Comparison of ENCODE assay signal across 23 cellular contexts in the genomic region with DNA sequence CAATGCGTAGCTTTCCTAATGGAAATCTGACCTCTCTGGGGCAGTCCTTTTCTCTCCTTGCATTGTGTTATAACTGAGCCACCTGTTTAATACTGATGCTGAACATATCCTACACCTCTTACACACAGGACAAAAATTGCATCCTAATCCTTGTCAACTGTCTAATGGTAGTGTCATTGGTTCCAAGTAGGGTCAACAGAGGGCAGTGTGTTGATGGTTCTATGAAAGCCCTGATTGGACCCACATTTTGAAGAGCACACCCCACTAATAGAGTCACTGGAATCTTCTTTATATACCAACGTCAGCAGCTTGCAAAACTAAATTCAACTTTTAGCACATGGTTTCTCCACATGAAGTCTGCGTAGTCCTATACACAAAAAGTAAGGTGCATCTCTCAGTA.
DNase-seq lines count a peak whose midpoint lies in the region; ATAC-seq and TF ChIP-seq lines count a peak whose summit lies in the region.
"Had no signal": no experiment of that assay in that cellular context is flagged by ENCODE, and none has a peak within 500 bp of the region (broad histone marks: within the 10 kb centered on the region; RNA-seq: fewer than 3 reads in every experiment).

No MANE protein-coding gene starts in this region.

- H2AK5ac ChIP-seq in mesenchymal stem cell (ENCODE audit: low read length, severe bottlenecking): no peak overlapping the region

- no peak overlapping the region for H3K27ac Mint-ChIP-seq in HFFc6
- H3K27ac Mint-ChIP-seq: activated naive CD4-positive, alpha-beta T cell treated with anti-CD3 and anti-CD28 coated beads, Interleukin-2, amount 10 ng/mL, durations not matched to agents 7 days and 5 days; CD8-positive, alpha-beta T cell; IgD-negative memory B cell had no signal

- no peak overlapping the region for H3K14ac ChIP-seq in mesenchymal stem cell (ENCODE audit: low read length in 2 of 2)

- H3K4me1 ChIP-seq in foreskin keratinocyte: peaks cover 4% of the 10 kb centered on the region
- H3K4me1 ChIP-seq in mesenchymal stem cell (ENCODE audit: control insufficient read depth, insufficient read depth, low read depth, low read length): no peaks in the 10 kb centered on the region
- H3K4me1 ChIP-seq: gastrocnemius medialis had no signal

- no peak overlapping the region for H2AFZ ChIP-seq in mesenchymal stem cell (ENCODE audit: low read depth, low read length)

- WGBS in mesenchymal stem cell: 94% methylated on average over 2 of the region's 3 CpGs

- no peak overlapping the region for H2BK15ac ChIP-seq in mesenchymal stem cell (ENCODE audit: low read depth, poor library complexity, severe bottlenecking)

- TF ChIP-seq CTCF in C4-2B (conservative IDR thresholded peaks at IDR 0.05): peak; percentile 33
- TF ChIP-seq CTCF in HFFc6 (IDR thresholded peaks at IDR 0.05): peak; percentile 38
- peak; percentile 37 for TF ChIP-seq CTCF in foreskin keratinocyte (conservative IDR thresholded peaks at IDR 0.05)

- no peak overlapping the region for H3K9ac ChIP-seq in mesenchymal stem cell (ENCODE audit: low read length)

- H2BK120ac ChIP-seq in mesenchymal stem cell (ENCODE audit: low read depth, low read length): no peak overlapping the region

- no peak overlapping the region for H3K18ac ChIP-seq in mesenchymal stem cell (ENCODE audit: low read depth in 1 of 2, low read length in 2 of 2)

- no peak overlapping the region for H2BK5ac ChIP-seq in mesenchymal stem cell (ENCODE audit: low read depth, low read length, poor library complexity, severe bottlenecking)

- no peaks in the 10 kb centered on the region for H3K9me3 ChIP-seq in mesenchymal stem cell (ENCODE audit: control insufficient read depth, low read length)
- H3K9me3 ChIP-seq: gastrocnemius medialis, SJCRH30 had no signal

- no peaks in the 10 kb centered on the region for H3K36me3 ChIP-seq in mesenchymal stem cell (ENCODE audit: control insufficient read depth in 1 of 2, insufficient read depth in 2 of 2, low read depth in 1 of 2, low read length in 2 of 2)
- H3K36me3 ChIP-seq: gastrocnemius medialis, SJCRH30 had no signal

- peaks cover 2% of the 10 kb centered on the region; the same call in 1 of the 2 replicates for H3K27me3 Mint-ChIP-seq in HFFc6 (ENCODE audit: insufficient read depth)
- H3K27me3 Mint-ChIP-seq: activated naive CD4-positive, alpha-beta T cell treated with anti-CD3 and anti-CD28 coated beads, Interleukin-2, amount 10 ng/mL, durations not matched to agents 7 days and 5 days; IgD-negative memory B cell had no signal

- H3K4ac ChIP-seq in mesenchymal stem cell (ENCODE audit: low read depth in 1 of 2, low read length in 2 of 2): no peak overlapping the region

- H4K91ac ChIP-seq in mesenchymal stem cell (ENCODE audit: low read length): no peak overlapping the region

- H3K27ac ChIP-seq in C4-2B (no peak overlapping the region), foreskin keratinocyte (no peak overlapping the region), mesenchymal stem cell (ENCODE audit: low read length, poor library complexity, severe bottlenecking) (no peak overlapping the region)
- H3K27ac ChIP-seq: gastrocnemius medialis, SJCRH30 had no signal

- H3K4me3 ChIP-seq in mesenchymal stem cell (ENCODE audit: insufficient read depth in 1 of 2, low read depth in 1 of 2, low read length in 2 of 2): no peak overlapping the region
- H3K4me3 ChIP-seq: gastrocnemius medialis, lung, SJCRH30 had no signal

- ATAC-seq in foreskin keratinocyte (no peak), HG03135 (IDR thresholded peaks at IDR 0.05; ENCODE audit: unreplicated experiment) (no peak)
- ATAC-seq: CD8-positive, alpha-beta T cell; gastrocnemius medialis had no signal

- H3K27me3 ChIP-seq in foreskin keratinocyte (no peaks in the 10 kb centered on the region), mesenchymal stem cell (ENCODE audit: control insufficient read depth in 1 of 2, insufficient read depth in 1 of 2, low read length in 2 of 2) (no peaks in the 10 kb centered on the region)
- H3K27me3 ChIP-seq: gastrocnemius medialis, SJCRH30 had no signal

- H4K8ac ChIP-seq in mesenchymal stem cell (ENCODE audit: low read length): no peak overlapping the region

- no peak overlapping the region for H3K4me2 ChIP-seq in mesenchymal stem cell (ENCODE audit: low read length, poor library complexity, severe bottlenecking)

- H3K79me1 ChIP-seq in mesenchymal stem cell (replicated peaks; ENCODE audit: low read length, poor library complexity, severe bottlenecking): no peaks in the 10 kb centered on the region

- H3K4me1 Mint-ChIP-seq in HFFc6 (ENCODE audit: low read depth): no peaks in the 10 kb centered on the region
- H3K4me1 Mint-ChIP-seq: activated naive CD4-positive, alpha-beta T cell treated with anti-CD3 and anti-CD28 coated beads, Interleukin-2, amount 10 ng/mL, durations not matched to agents 7 days and 5 days; IgD-negative memory B cell had no signal

- no peaks in the 10 kb centered on the region for H3K36me3 Mint-ChIP-seq in HFFc6 (ENCODE audit: low read depth)
- H3K36me3 Mint-ChIP-seq: activated naive CD4-positive, alpha-beta T cell treated with anti-CD3 and anti-CD28 coated beads, Interleukin-2, amount 10 ng/mL, durations not matched to agents 7 days and 5 days; CD8-positive, alpha-beta T cell; IgD-negative memory B cell had no signal

- H2BK12ac ChIP-seq in mesenchymal stem cell (ENCODE audit: low read length in 2 of 2): no peak overlapping the region

- no peak overlapping the region for H3K4me3 Mint-ChIP-seq in HFFc6
- H3K4me3 Mint-ChIP-seq: activated naive CD4-positive, alpha-beta T cell treated with anti-CD3 and anti-CD28 coated beads, Interleukin-2, amount 10 ng/mL, durations not matched to agents 7 days and 5 days; CD8-positive, alpha-beta T cell; IgD-negative memory B cell had no signal

- no peaks in the 10 kb centered on the region for H3K9me3 Mint-ChIP-seq in HFFc6
- H3K9me3 Mint-ChIP-seq: IgD-negative memory B cell had no signal

- no peak overlapping the region for H3K23ac ChIP-seq in mesenchymal stem cell (ENCODE audit: low read length in 2 of 2)

- DNase-seq in HFFc6: no peak
- DNase-seq in SK-MEL-5 (ENCODE audit: low read depth, low spot score): peak; percentile 25
- DNase-seq in foreskin keratinocyte: no peak
- no peak for DNase-seq in mesenchymal stem cell
- no peak for DNase-seq in KBM-7
- DNase-seq in NCI-H1105 treated with DMSO at 0.1 percent for 48 hours (lab: John Stamatoyannopoulos, UW): no peak
- DNase-seq: activated naive CD4-positive, alpha-beta T cell treated with anti-CD3 and anti-CD28 coated beads, Interleukin-2, amount 10 ng/mL, durations not matched to agents 7 days and 5 days; activated T-cell treated with anti-CD3 and anti-CD28 coated beads, Interleukin-2, amount 50 U/mL, for 48 hours; aorta; CD8-positive, alpha-beta T cell; gastrocnemius medialis; GDM1; kidney; NCI-H1930; NCI-H226; NCI-H748 treated with DMSO at 0.1 percent for 48 hours; SJCRH30; stimulated activated CD4-positive, alpha-beta T cell treated with anti-CD3 and anti-CD28 coated beads, Interleukin-4, amount 100 ng/mL, for 1 hour; stimulated activated naive CD4-positive, alpha-beta T cell treated with Interleukin-2 at 50 U/mL for 16 hours had no signal

- in situ Hi-C loops in SK-MEL-5 (cut with HindIII; ENCODE audit: low pct_unique_long_range_greater_than_20kb, low sequenced_read_pairs) (no loop called here), KBM-7 (cut with MboI; ENCODE audit: low pct_unique_long_range_greater_than_20kb, low sequenced_read_pairs) (no loop called here)
